Comparison of ENCODE assay signal across 9 cellular contexts in the genomic region with DNA sequence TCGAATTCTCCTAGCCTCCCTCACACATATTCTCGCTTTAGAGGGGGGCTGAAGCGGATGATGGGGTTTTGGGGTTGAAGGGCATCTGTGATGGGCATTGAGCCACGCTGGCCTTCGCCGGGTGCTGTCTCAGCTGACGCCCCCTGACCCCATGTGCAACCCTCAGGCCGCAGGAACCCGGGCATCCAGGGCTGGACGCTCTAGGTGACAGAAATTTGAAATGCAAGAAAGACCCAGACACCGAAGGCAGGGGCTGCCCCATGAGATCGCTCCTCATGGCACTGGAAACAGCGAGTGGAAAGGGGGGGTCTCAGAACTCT. TPM values are rescaled to one million over a fixed set of nuclear protein-coding genes. Genes with fewer than 3 reads are reported as not detected.
A peak's percentile ranks its signal among the peaks of the same experiment; 100 is the strongest.
DNase-seq lines count a peak whose midpoint lies in the region; FAIRE-seq and TF ChIP-seq lines count a peak whose summit lies in the region.
"Had no signal": no experiment of that assay in that cellular context is flagged by ENCODE, and none has a peak within 500 bp of the region (broad histone marks: within the 10 kb centered on the region; RNA-seq: fewer than 3 reads in every experiment).

No MANE protein-coding gene starts in this region.

- H3K4me3 ChIP-seq in Caco-2 (ENCODE audit: low read depth, low read length) (peak overlapping the region; percentile 68), OCI-LY1 (ENCODE audit: low read depth, low read length, poor library complexity, severe bottlenecking) (peak overlapping the region; percentile 76), H1 (ENCODE audit: extremely low read depth in 1 of 4, insufficient read depth in 2 of 4, low read depth in 3 of 4, low read length in 4 of 4) (peak overlapping the region in 1 of 4 experiments; percentile 92; a peak in 1 of 8 replicates)

- 0 out of 2 replicates have a peak overlapping the region, but pooled peaks have one; percentile 97 for H4K8ac ChIP-seq in H1 (ENCODE audit: extremely low read depth, insufficient read depth, low read length)

- H2AFZ ChIP-seq in OCI-LY1 (ENCODE audit: low read length), result no peak overlapping the region
- peak overlapping the region; percentile 100 for H2AFZ ChIP-seq in H1 (ENCODE audit: low read length)

- no peak overlapping the region for H2BK5ac ChIP-seq in H1 (ENCODE audit: low read depth, low read length)

- no peaks in the 10 kb centered on the region for H3F3A ChIP-seq in OCI-LY1 (ENCODE audit: insufficient read depth, low read length)

- TF ChIP-seq RAD21 in H1 (IDR thresholded peaks at IDR 0.05 in 1 of 2, conservative IDR thresholded peaks at IDR 0.05 in 1 of 2; ENCODE audit: low read depth in 2 of 2, low read length in 2 of 2), result no peak

- H3K9ac ChIP-seq in OCI-LY1 (ENCODE audit: low read length) (no peak overlapping the region), H1 (replicated peaks in 1 of 4; ENCODE audit: extremely low read depth in 1 of 4, low read depth in 3 of 4, low read length in 3 of 4) (no peak overlapping the region)

- H3K27ac Mint-ChIP-seq in Caco-2 (ENCODE audit: unreplicated experiment) (peak overlapping the region; percentile 79), osteocyte (ENCODE audit: unreplicated experiment) (no peak overlapping the region)

- DNase-seq in Caco-2, result peak in 1 of 2 experiments; percentile 14
- DNase-seq in H1 (ENCODE audit: low read depth in 1 of 2, low spot score in 2 of 2), result no peak
- no peak for DNase-seq in osteocyte (ENCODE audit: extremely low spot score, unreplicated experiment)
- no peak for DNase-seq in DMS 273 treated with DMSO at 0.1 percent for 48 hours (lab: John Stamatoyannopoulos, UW)
- DNase-seq in stimulated activated CD4-positive, alpha-beta T cell treated with anti-CD3 and anti-CD28 coated beads, Interleukin-12 subunit alpha, Interleukin-12 subunit beta, amount 100 ng/mL, for 4 hours, result no peak
- DNase-seq in DMS153 treated with DMSO at 0.1 percent for 48 hours (lab: John Stamatoyannopoulos, UW; ENCODE audit: unreplicated experiment), result no peak
- no peak for DNase-seq in NCI-H446 (lab: John Stamatoyannopoulos, UW)

- no peak overlapping the region for H3K4ac ChIP-seq in H1 (replicated peaks; ENCODE audit: insufficient read length, low read depth, low read length)

- H3K27ac ChIP-seq in OCI-LY1 (ENCODE audit: low read depth, low read length, poor library complexity, severe bottlenecking) (no peak overlapping the region), H1 (ENCODE audit: low read depth, low read length) (no peak overlapping the region)

- peaks cover 26% of the 10 kb centered on the region for H3K4me1 ChIP-seq in Caco-2
- peaks cover 20% of the 10 kb centered on the region for H3K4me1 ChIP-seq in OCI-LY1 (ENCODE audit: insufficient read depth, low read length, severe bottlenecking)
- peaks cover 0 to 3% (median 0%) of the 10 kb centered on the region in 4 experiments; a peak in 1 of 7 replicates for H3K4me1 ChIP-seq in H1 (replicated peaks in 1 of 4; ENCODE audit: control insufficient read depth in 3 of 4, insufficient read depth in 4 of 4, low read length in 3 of 4)

- H2BK120ac ChIP-seq in H1 (replicated peaks; ENCODE audit: low read depth, low read length), result no peak overlapping the region

- H3K79me2 ChIP-seq in OCI-LY1 (ENCODE audit: insufficient read depth, low read length), result no peaks in the 10 kb centered on the region
- peaks cover 0 to 9% of the 10 kb centered on the region in 2 experiments; a peak in 1 of 4 replicates for H3K79me2 ChIP-seq in H1 (ENCODE audit: control insufficient read depth in 1 of 2, insufficient read depth in 2 of 2, low read length in 2 of 2)

- H2AK5ac ChIP-seq in H1 (ENCODE audit: low read depth, low read length), result no peak overlapping the region

- TSS peak; percentile 54 for BruUV-seq in Caco-2 (replicated peaks; lab: Mats Ljungman, UMichigan)

- H3K36me3 ChIP-seq in Caco-2 (ENCODE audit: control insufficient read depth, insufficient read depth, low read length) (no peaks in the 10 kb centered on the region; the same call in 1 of the 2 replicates), OCI-LY1 (ENCODE audit: insufficient read depth, low read length) (peaks cover 6% of the 10 kb centered on the region; the same call in 1 of the 2 replicates), H1 (ENCODE audit: control insufficient read depth in 2 of 4, insufficient read depth in 4 of 4, low read length in 3 of 4) (peaks cover 0 to 4% (median 3%) of the 10 kb centered on the region in 4 experiments; a peak in 4 of 8 replicates)

- H3K9me2 ChIP-seq in OCI-LY1 (ENCODE audit: low read depth, low read length), result no peaks in the 10 kb centered on the region

- H2BK20ac ChIP-seq in H1 (ENCODE audit: low read length), result no peak overlapping the region

- no peaks in the 10 kb centered on the region for H3K27me3 Mint-ChIP-seq in Caco-2 (ENCODE audit: insufficient read depth, unreplicated experiment)
- no peaks in the 10 kb centered on the region for H3K27me3 Mint-ChIP-seq in osteocyte (ENCODE audit: unreplicated experiment)

- H3K56ac ChIP-seq in H1 (replicated peaks; ENCODE audit: insufficient read length, low read depth, low read length), result no peak overlapping the region

- POLR2A ChIA-PET in Caco-2 (lab: Charles Lee) (interaction anchor here (0.6 to 2.0 kb wide), 3 partner anchors 26 to 1081 kb away, joined by 3 to 16 read pairs (median 5); partner anchors contain the start of genes FAM24B and PSTK), H1 (lab: Charles Lee; ENCODE audit: partially characterized antibody) (interaction anchor here (1.4 kb wide), 2 partner anchors 26 to 109 kb away, joined by 4 to 6 read pairs; partner anchors contain the start of gene CUZD1)

- no peak overlapping the region for H4K91ac ChIP-seq in H1 (replicated peaks; ENCODE audit: insufficient read length, low read length)

- H3K4me3 Mint-ChIP-seq in Caco-2 (ENCODE audit: unreplicated experiment), result peak overlapping the region; percentile 91
- H3K4me3 Mint-ChIP-seq in osteocyte (ENCODE audit: unreplicated experiment), result peak overlapping the region; percentile 88

- CTCF ChIA-PET in Caco-2 (lab: Charles Lee), result interaction anchor here (1.0 kb wide), 1 partner anchor 26 kb away, joined by 4 read pairs; the partner anchor contains the start of gene PSTK
- CTCF ChIA-PET in H1 (lab: Charles Lee; ENCODE audit: partially characterized antibody), result no interaction called here

- TF ChIP-seq CTCF in Caco-2 (IDR thresholded peaks at IDR 0.05; ENCODE audit: insufficient read depth in 1 of 2, low read depth in 1 of 2, low read length in 1 of 2, severe bottlenecking in 1 of 2, unreplicated experiment in 1 of 2), result no peak
- no peak for TF ChIP-seq CTCF in OCI-LY1 (IDR thresholded peaks at IDR 0.05; ENCODE audit: low read length)
- no peak for TF ChIP-seq CTCF in H1 (IDR thresholded peaks at IDR 0.05; ENCODE audit: control extremely low read depth in 1 of 3, insufficient read depth in 1 of 3, low read depth in 1 of 3, low read length in 3 of 3)
- TF ChIP-seq CTCF in osteocyte (IDR thresholded peaks at IDR 0.05), result no peak

- no peaks in the 10 kb centered on the region for H4K20me1 ChIP-seq in OCI-LY1 (ENCODE audit: insufficient read depth, low read length)
- no peaks in the 10 kb centered on the region for H4K20me1 ChIP-seq in H1 (replicated peaks in 1 of 2; ENCODE audit: control insufficient read depth in 1 of 2, insufficient read depth in 2 of 2, low read length in 2 of 2)

- H2BK12ac ChIP-seq in H1 (ENCODE audit: low read depth, low read length), result peak overlapping the region; percentile 99

- intact Hi-C loops in Caco-2 (cut with micrococcal nuclease; ENCODE audit: unreplicated experiment), result loop anchor here (1.0 to 10.0 kb wide), 3 partner anchors 26 to 80 kb away; partner anchors contain the start of genes ACADSB, FAM24B, IKZF5 and PSTK

- no peak overlapping the region for H2BK15ac ChIP-seq in H1 (ENCODE audit: low read length)

- WGBS in H1 (ENCODE audit: extremely low coverage in 1 of 2, insufficient coverage in 1 of 2, insufficient read length in 1 of 2, insufficient replicate concordance in 2 of 2, low coverage in 1 of 2, low lambda C conversion rate in 2 of 2, missing lambda C conversion rate in 1 of 2), 2 experiments, result 95% methylated on average over 13 of the region's 13 CpGs; no CpG with 5 or more reads in 1 of the 2 experiments

- H3K36me3 Mint-ChIP-seq in Caco-2 (ENCODE audit: insufficient read depth, unreplicated experiment) (peaks cover 12% of the 10 kb centered on the region), osteocyte (ENCODE audit: unreplicated experiment) (peaks cover 5% of the 10 kb centered on the region)

- no peaks in the 10 kb centered on the region for H3K79me1 ChIP-seq in H1 (ENCODE audit: low read depth, low read length)

- no peak overlapping the region for H3K23ac ChIP-seq in H1 (ENCODE audit: insufficient read length)

- 0 out of 2 replicates have a peak overlapping the region, but pooled peaks have one; percentile 34 for H3K4me2 ChIP-seq in OCI-LY1 (ENCODE audit: low read length)
- peak overlapping the region; percentile 40 to 66; a peak in 2 of 4 replicates for H3K4me2 ChIP-seq in H1 (ENCODE audit: insufficient read depth in 1 of 2, low read depth in 2 of 2, low read length in 2 of 2)

- H3K27me3 ChIP-seq in Caco-2 (replicated peaks; ENCODE audit: control insufficient read depth, insufficient read depth, low read length) (no peaks in the 10 kb centered on the region), OCI-LY1 (ENCODE audit: insufficient read depth, low read length) (no peaks in the 10 kb centered on the region), H1 (replicated peaks in 1 of 4; ENCODE audit: control insufficient read depth in 3 of 4, extremely low read depth in 1 of 4, insufficient read depth in 3 of 4, low read length in 3 of 4) (peaks cover 7 to 15% (median 13%) of the 10 kb centered on the region in 4 experiments)

- no peak for TF ChIP-seq POLR2A in H1 (IDR thresholded peaks at IDR 0.05; ENCODE audit: control extremely low read depth in 1 of 2, low read depth in 2 of 2, low read length in 2 of 2)

- H4K5ac ChIP-seq in H1 (ENCODE audit: insufficient read length, low read depth, low read length), result no peak overlapping the region

- H3K14ac ChIP-seq in H1 (ENCODE audit: insufficient read length), result no peak overlapping the region

- H3K9me3 ChIP-seq in Caco-2 (no peaks in the 10 kb centered on the region), OCI-LY1 (ENCODE audit: low read length) (no peaks in the 10 kb centered on the region), H1 (ENCODE audit: insufficient read depth in 2 of 2, low read depth in 1 of 2, low read length in 1 of 2) (peaks cover 7 to 8% of the 10 kb centered on the region in 2 experiments; a peak in 3 of 4 replicates)

- no peak for FAIRE-seq in H1 (lab: Jason Lieb, UNC)

- H3K23me2 ChIP-seq in H1 (ENCODE audit: low read depth, low read length), result peaks cover 4% of the 10 kb centered on the region; the same call in 1 of the 2 replicates

- H3K4me1 Mint-ChIP-seq in Caco-2 (ENCODE audit: low read depth, unreplicated experiment), result peaks cover 20% of the 10 kb centered on the region
- peaks cover 33% of the 10 kb centered on the region for H3K4me1 Mint-ChIP-seq in osteocyte (ENCODE audit: unreplicated experiment)

- peak overlapping the region; percentile 93; the same call in 1 of the 2 replicates for H3K18ac ChIP-seq in H1 (ENCODE audit: extremely low read depth, low read length)

- TF ChIP-seq EP300 in H1 (IDR thresholded peaks at IDR 0.05; ENCODE audit: borderline replicate concordance in 1 of 2, low read depth in 2 of 2, low read length in 2 of 2), result no peak

- H3K9me3 Mint-ChIP-seq in Caco-2 (ENCODE audit: unreplicated experiment) (no peaks in the 10 kb centered on the region), osteocyte (ENCODE audit: unreplicated experiment) (no peaks in the 10 kb centered on the region)

RNA-seq across cellular contexts. Expression of gene C10orf88, which starts 0.7 kb away (rescaled TPM):
- total RNA-seq in Caco-2 (2022), result 8.7 and 11.7 TPM in 2 replicates
- total RNA-seq in H1 (2021; fragmentation: NEBNext Ultra II Directional; extraction: Animal tissue kit (Norgen Biotek cat#: 25700)), result 8.1 and 11.0 TPM in 2 replicates
- 1.4 and 3.2 TPM in 2 replicates for polyA plus RNA-seq in H1 (2011; rRNA removed)
- polyA plus RNA-seq in H1 (2011; cell fraction: cytosol; rRNA removed), result 3.9 TPM
- 2.8 TPM for polyA plus RNA-seq in H1 (2011; cell fraction: nucleus; rRNA removed)
- polyA plus RNA-seq in H1 (2012, experiment 1 of 2), result 6.3 to 14.1 TPM (median 7.7 TPM) in 4 replicates
- polyA plus RNA-seq in H1 (2012, experiment 2 of 2), result 3.3 TPM
- 4.3 TPM for polyA plus RNA-seq in H1 (2013, experiment 1 of 2)
- 3.8 TPM for polyA plus RNA-seq in H1 (2013, experiment 2 of 2)
- polyA minus RNA-seq in H1 (2011; rRNA and poly(A)+ RNA removed), result 5.1 and 8.1 TPM in 2 replicates
- 3.4 TPM for polyA minus RNA-seq in H1 (2011; cell fraction: cytosol; rRNA and poly(A)+ RNA removed)
- 5.0 TPM for polyA minus RNA-seq in H1 (2011; cell fraction: nucleus; rRNA and poly(A)+ RNA removed)
- total RNA-seq in osteocyte, result 9.4 and 10.0 TPM in 2 replicates

RNA-seq across cellular contexts. Expression of gene PSTK, which starts 25.5 kb away (rescaled TPM):
- total RNA-seq in Caco-2 (2022), result 8.2 and 9.1 TPM in 2 replicates
- 4.3 and 6.6 TPM in 2 replicates for total RNA-seq in H1 (2021; fragmentation: NEBNext Ultra II Directional; extraction: Animal tissue kit (Norgen Biotek cat#: 25700))
- polyA plus RNA-seq in H1 (2011; rRNA removed), result 3.8 and 4.4 TPM in 2 replicates
- 4.7 TPM for polyA plus RNA-seq in H1 (2011; cell fraction: cytosol; rRNA removed)
- 3.4 TPM for polyA plus RNA-seq in H1 (2011; cell fraction: nucleus; rRNA removed)
- polyA plus RNA-seq in H1 (2012, experiment 1 of 2), result 3.0 to 4.2 TPM (median 3.7 TPM) in 4 replicates
- 4.9 TPM for polyA plus RNA-seq in H1 (2012, experiment 2 of 2)
- 4.4 TPM for polyA plus RNA-seq in H1 (2013, experiment 1 of 2)
- polyA plus RNA-seq in H1 (2013, experiment 2 of 2), result 4.9 TPM
- polyA minus RNA-seq in H1 (2011; rRNA and poly(A)+ RNA removed), result 3.4 and 3.5 TPM in 2 replicates
- polyA minus RNA-seq in H1 (2011; cell fraction: cytosol; rRNA and poly(A)+ RNA removed), result 3.9 TPM
- polyA minus RNA-seq in H1 (2011; cell fraction: nucleus; rRNA and poly(A)+ RNA removed), result 7.0 TPM
- total RNA-seq in osteocyte, result 5.9 and 6.1 TPM in 2 replicates

RNA-seq across cellular contexts. Expression of gene FAM24A, which starts 44.3 kb away (rescaled TPM):
- total RNA-seq in Caco-2 (2022), result not detected in 2 replicates
- total RNA-seq in H1 (2021; fragmentation: NEBNext Ultra II Directional; extraction: Animal tissue kit (Norgen Biotek cat#: 25700)), result not detected in 2 replicates
- polyA plus RNA-seq in H1 (2011; rRNA removed), result not detected in 2 replicates
- not detected for polyA plus RNA-seq in H1 (2011; cell fraction: cytosol; rRNA removed)
- not detected for polyA plus RNA-seq in H1 (2011; cell fraction: nucleus; rRNA removed)
- not detected in 4 replicates for polyA plus RNA-seq in H1 (2012, experiment 1 of 2)
- polyA plus RNA-seq in H1 (2012, experiment 2 of 2), result not detected
- not detected for polyA plus RNA-seq in H1 (2013, experiment 1 of 2)
- polyA plus RNA-seq in H1 (2013, experiment 2 of 2), result not detected
- polyA minus RNA-seq in H1 (2011; rRNA and poly(A)+ RNA removed), result not detected in 2 replicates
- polyA minus RNA-seq in H1 (2011; cell fraction: cytosol; rRNA and poly(A)+ RNA removed), result not detected
- polyA minus RNA-seq in H1 (2011; cell fraction: nucleus; rRNA and poly(A)+ RNA removed), result not detected
- not detected in 2 replicates for total RNA-seq in osteocyte
- total RNA-seq: lung had no signal
- polyA plus RNA-seq: lung had no signal

RNA-seq across cellular contexts. Expression of gene IKZF5, which starts 53.9 kb away (rescaled TPM):
- total RNA-seq in Caco-2 (2022) (10.4 and 11.6 TPM in 2 replicates), osteocyte (10.5 and 16.0 TPM in 2 replicates)
- 15.3 and 15.7 TPM in 2 replicates for total RNA-seq in H1 (2021; fragmentation: NEBNext Ultra II Directional; extraction: Animal tissue kit (Norgen Biotek cat#: 25700))
- 3.8 and 5.2 TPM in 2 replicates for polyA plus RNA-seq in H1 (2011; rRNA removed)
- polyA plus RNA-seq in H1 (2011; cell fraction: cytosol; rRNA removed), result 5.5 TPM
- polyA plus RNA-seq in H1 (2011; cell fraction: nucleus; rRNA removed), result 4.6 TPM
- polyA plus RNA-seq in H1 (2012, experiment 1 of 2), result 3.6 to 13.0 TPM (median 5.9 TPM) in 4 replicates
- 0.56 TPM for polyA plus RNA-seq in H1 (2012, experiment 2 of 2)
- polyA plus RNA-seq in H1 (2013, experiment 1 of 2), result 7.8 TPM
- polyA plus RNA-seq in H1 (2013, experiment 2 of 2), result 6.8 TPM
- polyA minus RNA-seq in H1 (2011; rRNA and poly(A)+ RNA removed), result 8.7 and 9.6 TPM in 2 replicates
- polyA minus RNA-seq in H1 (2011; cell fraction: cytosol; rRNA and poly(A)+ RNA removed), result 4.6 TPM
- 8.3 TPM for polyA minus RNA-seq in H1 (2011; cell fraction: nucleus; rRNA and poly(A)+ RNA removed)

RNA-seq across cellular contexts. Expression of gene ACADSB, which starts 54.1 kb away (rescaled TPM):
- 23.5 and 25.3 TPM in 2 replicates for total RNA-seq in Caco-2 (2022)
- total RNA-seq in H1 (2021; fragmentation: NEBNext Ultra II Directional; extraction: Animal tissue kit (Norgen Biotek cat#: 25700)), result 11.2 and 12.4 TPM in 2 replicates
- polyA plus RNA-seq in H1 (2011; rRNA removed), result 3.3 and 5.6 TPM in 2 replicates
- polyA plus RNA-seq in H1 (2011; cell fraction: cytosol; rRNA removed), result 6.2 TPM
- polyA plus RNA-seq in H1 (2011; cell fraction: nucleus; rRNA removed), result 3.9 TPM
- polyA plus RNA-seq in H1 (2012, experiment 1 of 2), result 5.9 to 10.0 TPM (median 7.4 TPM) in 4 replicates
- polyA plus RNA-seq in H1 (2012, experiment 2 of 2), result 0.47 TPM
- 4.1 TPM for polyA plus RNA-seq in H1 (2013, experiment 1 of 2)
- 3.4 TPM for polyA plus RNA-seq in H1 (2013, experiment 2 of 2)
- polyA minus RNA-seq in H1 (2011; rRNA and poly(A)+ RNA removed), result 5.9 and 8.9 TPM in 2 replicates
- 4.9 TPM for polyA minus RNA-seq in H1 (2011; cell fraction: cytosol; rRNA and poly(A)+ RNA removed)
- 9.8 TPM for polyA minus RNA-seq in H1 (2011; cell fraction: nucleus; rRNA and poly(A)+ RNA removed)
- total RNA-seq in osteocyte, result 17.5 and 19.5 TPM in 2 replicates
